In genomic region chr10:82757397-82757796, GRCh38 we compare ENCODE assay signal across 2 cellular contexts.
A peak's percentile ranks its signal among the peaks of the same experiment; 100 is the strongest.
TF ChIP-seq lines count a peak whose summit lies in the region.

No MANE protein-coding gene starts in this region.

TF ChIP-seq in K562, 482 proteins besides CTCF, POLR2A, EP300 and RAD21:
- TF ChIP-seq CHAMP1 (IDR thresholded peaks at IDR 0.05) (no peak), GTF2E2 (tag; IDR thresholded peaks at IDR 0.05) (no peak), CEBPG (CRISPR knock-in tag; IDR thresholded peaks at IDR 0.05) (no peak), CEBPG (tag; conservative IDR thresholded peaks at IDR 0.05 in 1 of 2, IDR thresholded peaks at IDR 0.05 in 1 of 2) (peak in 1 of 2 experiments; percentile 60; a peak in 1 of 4 replicates)
- TF ChIP-seq, protein P1, sequence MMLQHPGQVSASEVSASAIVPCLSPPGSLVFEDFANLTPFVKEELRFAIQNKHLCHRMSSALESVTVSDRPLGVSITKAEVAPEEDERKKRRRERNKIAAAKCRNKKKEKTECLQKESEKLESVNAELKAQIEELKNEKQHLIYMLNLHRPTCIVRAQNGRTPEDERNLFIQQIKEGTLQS (IDR thresholded peaks at IDR 0.05), result peak; percentile 30; the same call in 1 of the 2 replicates
- TF ChIP-seq, protein P1 (CRISPR knock-in tag; conservative IDR thresholded peaks at IDR 0.05), result no peak

TF ChIP-seq in neural cell, 6 proteins besides CTCF, POLR2A, EP300 and RAD21 (continued from another document):
- TF ChIP-seq, protein P2, sequence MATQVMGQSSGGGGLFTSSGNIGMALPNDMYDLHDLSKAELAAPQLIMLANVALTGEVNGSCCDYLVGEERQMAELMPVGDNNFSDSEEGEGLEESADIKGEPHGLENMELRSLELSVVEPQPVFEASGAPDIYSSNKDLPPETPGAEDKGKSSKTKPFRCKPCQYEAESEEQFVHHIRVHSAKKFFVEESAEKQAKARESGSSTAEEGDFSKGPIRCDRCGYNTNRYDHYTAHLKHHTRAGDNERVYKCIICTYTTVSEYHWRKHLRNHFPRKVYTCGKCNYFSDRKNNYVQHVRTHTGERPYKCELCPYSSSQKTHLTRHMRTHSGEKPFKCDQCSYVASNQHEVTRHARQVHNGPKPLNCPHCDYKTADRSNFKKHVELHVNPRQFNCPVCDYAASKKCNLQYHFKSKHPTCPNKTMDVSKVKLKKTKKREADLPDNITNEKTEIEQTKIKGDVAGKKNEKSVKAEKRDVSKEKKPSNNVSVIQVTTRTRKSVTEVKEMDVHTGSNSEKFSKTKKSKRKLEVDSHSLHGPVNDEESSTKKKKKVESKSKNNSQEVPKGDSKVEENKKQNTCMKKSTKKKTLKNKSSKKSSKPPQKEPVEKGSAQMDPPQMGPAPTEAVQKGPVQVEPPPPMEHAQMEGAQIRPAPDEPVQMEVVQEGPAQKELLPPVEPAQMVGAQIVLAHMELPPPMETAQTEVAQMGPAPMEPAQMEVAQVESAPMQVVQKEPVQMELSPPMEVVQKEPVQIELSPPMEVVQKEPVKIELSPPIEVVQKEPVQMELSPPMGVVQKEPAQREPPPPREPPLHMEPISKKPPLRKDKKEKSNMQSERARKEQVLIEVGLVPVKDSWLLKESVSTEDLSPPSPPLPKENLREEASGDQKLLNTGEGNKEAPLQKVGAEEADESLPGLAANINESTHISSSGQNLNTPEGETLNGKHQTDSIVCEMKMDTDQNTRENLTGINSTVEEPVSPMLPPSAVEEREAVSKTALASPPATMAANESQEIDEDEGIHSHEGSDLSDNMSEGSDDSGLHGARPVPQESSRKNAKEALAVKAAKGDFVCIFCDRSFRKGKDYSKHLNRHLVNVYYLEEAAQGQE (IDR thresholded peaks at IDR 0.05; ENCODE audit: borderline replicate concordance), result no peak
- TF ChIP-seq POLR2AphosphoS5 (IDR thresholded peaks at IDR 0.05), result no peak
